Comparison of ENCODE assay signal across 2 cellular contexts in the genomic region with DNA sequence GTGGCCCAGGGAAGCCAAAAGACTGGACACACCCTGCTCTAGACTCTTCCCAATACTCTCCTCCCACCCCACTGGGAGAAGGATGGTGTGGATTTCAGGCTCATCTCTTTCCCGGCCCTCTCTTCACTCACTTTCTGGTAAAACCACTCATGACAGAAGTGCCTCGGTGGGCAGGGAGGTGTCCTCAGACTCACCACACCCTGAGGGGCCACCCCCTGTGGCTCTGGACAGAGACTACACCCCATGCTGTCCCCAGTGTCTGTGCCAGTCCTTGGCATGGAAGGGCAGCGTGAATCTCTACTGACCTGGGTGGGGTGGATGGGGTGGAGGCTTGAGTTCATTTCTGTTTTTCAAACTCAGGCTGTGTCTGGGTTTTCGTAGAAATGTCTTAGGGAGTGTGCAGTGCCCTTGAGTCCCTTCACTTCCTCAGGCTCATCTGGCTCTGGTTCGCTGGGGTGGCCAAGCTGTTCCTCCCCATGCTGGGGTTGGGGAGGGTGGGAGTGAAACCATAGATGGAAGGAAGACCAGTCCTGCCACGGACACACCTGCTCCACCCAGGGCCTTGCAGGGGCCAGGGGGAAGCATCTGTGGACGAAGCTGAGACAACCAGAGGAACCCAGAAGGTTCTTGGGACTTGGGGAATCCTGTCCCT.
TF ChIP-seq lines count a peak whose summit lies in the region.

No MANE protein-coding gene starts in this region.

TF ChIP-seq in A549, 52 proteins besides CTCF, POLR2A, EP300 and RAD21:
- TF ChIP-seq HDAC2 (IDR thresholded peaks at IDR 0.05) (no peak), NPAS2 (CRISPR knock-in tag; IDR thresholded peaks at IDR 0.05; ENCODE audit: borderline replicate concordance) (no peak), CHD4 (IDR thresholded peaks at IDR 0.05; ENCODE audit: borderline replicate concordance) (no peak), FOSB (CRISPR knock-in tag; IDR thresholded peaks at IDR 0.05) (no peak), KDM5A (IDR thresholded peaks at IDR 0.05) (no peak), RNF2 (IDR thresholded peaks at IDR 0.05; ENCODE audit: borderline replicate concordance, low read depth) (no peak), PBX3 (IDR thresholded peaks at IDR 0.05) (no peak), MAFK (IDR thresholded peaks at IDR 0.05; ENCODE audit: partially characterized antibody) (no peak), PHF8 (IDR thresholded peaks at IDR 0.05; ENCODE audit: borderline replicate concordance, low read depth) (no peak), BHLHE40 (IDR thresholded peaks at IDR 0.05; ENCODE audit: low read depth, low read length) (no peak), POLR2AphosphoS2 (conservative IDR thresholded peaks at IDR 0.05; ENCODE audit: low read length) (no peak), ZSCAN20 (CRISPR knock-in tag; IDR thresholded peaks at IDR 0.05) (no peak), GATA3 (IDR thresholded peaks at IDR 0.05; ENCODE audit: borderline replicate concordance) (no peak), NR3C1 (IDR thresholded peaks at IDR 0.05) (no peak), HOXB13 (CRISPR knock-in tag; IDR thresholded peaks at IDR 0.05; ENCODE audit: low read depth) (no peak), ZC3H11A (IDR thresholded peaks at IDR 0.05) (no peak), HES2 (IDR thresholded peaks at IDR 0.05) (no peak), JUNB (IDR thresholded peaks at IDR 0.05) (no peak), ELK1 (IDR thresholded peaks at IDR 0.05; ENCODE audit: low read depth, low read length) (no peak)
- TF ChIP-seq, protein P1, sequence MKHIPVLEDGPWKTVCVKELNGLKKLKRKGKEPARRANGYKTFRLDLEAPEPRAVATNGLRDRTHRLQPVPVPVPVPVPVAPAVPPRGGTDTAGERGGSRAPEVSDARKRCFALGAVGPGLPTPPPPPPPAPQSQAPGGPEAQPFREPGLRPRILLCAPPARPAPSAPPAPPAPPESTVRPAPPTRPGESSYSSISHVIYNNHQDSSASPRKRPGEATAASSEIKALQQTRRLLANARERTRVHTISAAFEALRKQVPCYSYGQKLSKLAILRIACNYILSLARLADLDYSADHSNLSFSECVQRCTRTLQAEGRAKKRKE (CRISPR knock-in tag; IDR thresholded peaks at IDR 0.05; ENCODE audit: low read depth) = no peak

TF ChIP-seq in SK-N-SH treated with all-trans-retinoic acid at 6 μM for 48 hours, 23 proteins besides CTCF, POLR2A, EP300 and RAD21:
- TF ChIP-seq, protein P2, sequence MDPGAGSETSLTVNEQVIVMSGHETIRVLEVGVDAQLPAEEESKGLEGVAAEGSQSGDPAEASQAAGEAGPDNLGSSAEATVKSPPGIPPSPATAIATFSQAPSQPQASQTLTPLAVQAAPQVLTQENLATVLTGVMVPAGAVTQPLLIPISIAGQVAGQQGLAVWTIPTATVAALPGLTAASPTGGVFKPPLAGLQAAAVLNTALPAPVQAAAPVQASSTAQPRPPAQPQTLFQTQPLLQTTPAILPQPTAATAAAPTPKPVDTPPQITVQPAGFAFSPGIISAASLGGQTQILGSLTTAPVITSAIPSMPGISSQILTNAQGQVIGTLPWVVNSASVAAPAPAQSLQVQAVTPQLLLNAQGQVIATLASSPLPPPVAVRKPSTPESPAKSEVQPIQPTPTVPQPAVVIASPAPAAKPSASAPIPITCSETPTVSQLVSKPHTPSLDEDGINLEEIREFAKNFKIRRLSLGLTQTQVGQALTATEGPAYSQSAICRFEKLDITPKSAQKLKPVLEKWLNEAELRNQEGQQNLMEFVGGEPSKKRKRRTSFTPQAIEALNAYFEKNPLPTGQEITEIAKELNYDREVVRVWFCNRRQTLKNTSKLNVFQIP (CRISPR knock-in tag; IDR thresholded peaks at IDR 0.05; ENCODE audit: borderline replicate concordance, low read depth) = no peak
- no peak for TF ChIP-seq TCF4 (CRISPR knock-in tag; IDR thresholded peaks at IDR 0.05; ENCODE audit: borderline replicate concordance)
- TF ChIP-seq BACH2 (CRISPR knock-in tag; IDR thresholded peaks at IDR 0.05; ENCODE audit: borderline replicate concordance) = no peak
- no peak for TF ChIP-seq ZNF8 (CRISPR knock-in tag; IDR thresholded peaks at IDR 0.05)
- TF ChIP-seq SNAI2 (CRISPR knock-in tag; IDR thresholded peaks at IDR 0.05) = no peak
- TF ChIP-seq, protein P3, sequence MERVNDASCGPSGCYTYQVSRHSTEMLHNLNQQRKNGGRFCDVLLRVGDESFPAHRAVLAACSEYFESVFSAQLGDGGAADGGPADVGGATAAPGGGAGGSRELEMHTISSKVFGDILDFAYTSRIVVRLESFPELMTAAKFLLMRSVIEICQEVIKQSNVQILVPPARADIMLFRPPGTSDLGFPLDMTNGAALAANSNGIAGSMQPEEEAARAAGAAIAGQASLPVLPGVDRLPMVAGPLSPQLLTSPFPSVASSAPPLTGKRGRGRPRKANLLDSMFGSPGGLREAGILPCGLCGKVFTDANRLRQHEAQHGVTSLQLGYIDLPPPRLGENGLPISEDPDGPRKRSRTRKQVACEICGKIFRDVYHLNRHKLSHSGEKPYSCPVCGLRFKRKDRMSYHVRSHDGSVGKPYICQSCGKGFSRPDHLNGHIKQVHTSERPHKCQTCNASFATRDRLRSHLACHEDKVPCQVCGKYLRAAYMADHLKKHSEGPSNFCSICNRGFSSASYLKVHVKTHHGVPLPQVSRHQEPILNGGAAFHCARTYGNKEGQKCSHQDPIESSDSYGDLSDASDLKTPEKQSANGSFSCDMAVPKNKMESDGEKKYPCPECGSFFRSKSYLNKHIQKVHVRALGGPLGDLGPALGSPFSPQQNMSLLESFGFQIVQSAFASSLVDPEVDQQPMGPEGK (CRISPR knock-in tag; IDR thresholded peaks at IDR 0.05; ENCODE audit: borderline replicate concordance) = no peak
- TF ChIP-seq OSR1 (CRISPR knock-in tag; IDR thresholded peaks at IDR 0.05) = no peak
- no peak for TF ChIP-seq ESRRG (CRISPR knock-in tag; IDR thresholded peaks at IDR 0.05)
- no peak for TF ChIP-seq TOX (CRISPR knock-in tag; IDR thresholded peaks at IDR 0.05; ENCODE audit: borderline replicate concordance)
- TF ChIP-seq RARB (CRISPR knock-in tag; IDR thresholded peaks at IDR 0.05) = no peak
